ENCODE assay signal across 8 cellular contexts in genomic region chrX:16870095-16870860, GRCh38. TPM values are rescaled to one million over a fixed set of nuclear protein-coding genes. Genes with fewer than 3 reads are reported as not detected.
DNase-seq lines count a peak whose midpoint lies in the region; ATAC-seq, FAIRE-seq and TF ChIP-seq lines count a peak whose summit lies in the region.

RBBP7 (minus strand) TSS chrX:16870362; CDS start chrX:16870053, 309 bp downstream.

- peak within 1 kb of the TSS; percentile 93 for H3K4me3 Mint-ChIP-seq in WTC11
- H3K4me3 Mint-ChIP-seq in immature natural killer cell = peak within 1 kb of the TSS; percentile 93 to 99 (median 98)

- intact Hi-C loops in spleen (cut with DNase I; ENCODE audit: low total_unique reads) = no loop called here

- POLR2A ChIA-PET in WTC11 (lab: Charles Lee) = interaction anchor here (1.0 kb wide), 1 partner anchor 62 kb away, joined by 3 read pairs; no protein-coding TSS in a partner anchor

- H3K36me3 Mint-ChIP-seq in WTC11 (peaks cover 16% of the 10 kb centered on the region), immature natural killer cell (peaks cover 0 to 6% (median 0%) of the 10 kb centered on the region in 3 donors)

- DNase-seq in ACHN (peak; percentile 80), NCI-H2227 treated with DMSO at 0.1 percent for 48 hours (lab: John Stamatoyannopoulos, UW) (peak; percentile 95), WTC11 (ENCODE audit: low spot score) (peak; percentile 85), bronchial epithelial cell (ENCODE audit: low read depth) (peak; percentile 63), immature natural killer cell (peak; percentile 97 to 98 (median 98)), spleen (peak; percentile 98)

- peak within 1 kb of the TSS; percentile 67 for H3K4me3 ChIP-seq in bronchial epithelial cell (ENCODE audit: low read depth, low read length)
- peak within 1 kb of the TSS; percentile 57 to 91 (median 67) for H3K4me3 ChIP-seq in spleen

- H3K27ac Mint-ChIP-seq in WTC11 = peak within 1 kb of the TSS; percentile 98
- peak within 1 kb of the TSS; percentile 93 to 98 (median 98) for H3K27ac Mint-ChIP-seq in immature natural killer cell

- no peaks in the 10 kb centered on the region for H3K9me3 ChIP-seq in spleen

- 0 to 3% (median 2%) methylated on average over 11 to 84 of the region's 84 CpGs for WGBS in spleen, 5 donors

- peak; percentile 83 for ATAC-seq in GM18873 (IDR thresholded peaks at IDR 0.05; ENCODE audit: low FRiP score, unreplicated experiment)
- peak; percentile 69 for ATAC-seq in HG03139 (IDR thresholded peaks at IDR 0.05; ENCODE audit: unreplicated experiment)
- peak; percentile 84 for ATAC-seq in WTC11

- in situ Hi-C loops in ACHN (cut with HindIII; ENCODE audit: low pct_ligation_motif_present, low pct_unique_long_range_greater_than_20kb, low sequenced_read_pairs) = no loop called here

- no peaks in the 10 kb centered on the region for H3K36me3 ChIP-seq in bronchial epithelial cell (ENCODE audit: control insufficient read depth, insufficient read depth, low read length)
- H3K36me3 ChIP-seq in spleen = peaks cover 0 to 4% (median 0%) of the 10 kb centered on the region in 6 donors

- H3K9me3 Mint-ChIP-seq in WTC11 (no peaks in the 10 kb centered on the region), immature natural killer cell (peaks cover 0 to 2% (median 0%) of the 10 kb centered on the region in 6 donors)

- CTCF ChIA-PET in WTC11 (lab: Charles Lee) = interaction anchor here (1.2 to 2.4 kb wide), 2 partner anchors 12 to 176 kb away, joined by 5 to 15 read pairs; no protein-coding TSS in a partner anchor

- H3K4me1 ChIP-seq in spleen = peaks cover 0 to 50% (median 31%) of the 10 kb centered on the region in 6 donors

- H3K27ac ChIP-seq in spleen = peak within 1 kb of the TSS; percentile 78 to 95 (median 92)

- H3K27me3 Mint-ChIP-seq in WTC11 (ENCODE audit: low read depth) (no peaks in the 10 kb centered on the region), immature natural killer cell (ENCODE audit: low read depth in 3 of 3) (peaks cover 11 to 31% (median 12%) of the 10 kb centered on the region in 3 donors)

- H3K27me3 ChIP-seq in bronchial epithelial cell (ENCODE audit: control insufficient read depth, insufficient read depth, low read length) = no peaks in the 10 kb centered on the region
- peaks cover 0 to 29% (median 0%) of the 10 kb centered on the region in 7 donors for H3K27me3 ChIP-seq in spleen (replicated peaks in 1 of 7)

- no peak for FAIRE-seq in bronchial epithelial cell (lab: Jason Lieb, UNC)

- TF ChIP-seq CTCF in WTC11 (IDR thresholded peaks at IDR 0.05) (no peak), bronchial epithelial cell (IDR thresholded peaks at IDR 0.05; ENCODE audit: insufficient read depth, low read length, severe bottlenecking) (no peak), spleen (IDR thresholded peaks at IDR 0.05 in 8 of 11, conservative IDR thresholded peaks at IDR 0.05 in 3 of 11) (peak in 2 of 11 experiments; percentile 23 to 38)

- H3K4me1 Mint-ChIP-seq in WTC11 (peaks cover 28% of the 10 kb centered on the region), immature natural killer cell (peaks cover 49 to 56% of the 10 kb centered on the region in 2 donors)

- TF ChIP-seq POLR2A in spleen (IDR thresholded peaks at IDR 0.05) = peak in 2 of 3 donors; percentile 33 to 55

TF ChIP-seq in WTC11, 78 proteins besides CTCF, POLR2A, EP300 and RAD21:
- 0 out of 2 replicates have a peak, but pooled peaks have one; percentile 27 for TF ChIP-seq MYBL2 (CRISPR knock-in tag; IDR thresholded peaks at IDR 0.05)
- peak; percentile 66; the same call in 1 of the 2 replicates for TF ChIP-seq SP1 (CRISPR knock-in tag; conservative IDR thresholded peaks at IDR 0.05)
- TF ChIP-seq PRRX2 (CRISPR knock-in tag; IDR thresholded peaks at IDR 0.05) = no peak
TF ChIP-seq in WTC11: peak in this region for 2.

RNA-seq across cellular contexts. Expression of gene RBBP7, which starts in this region (rescaled TPM):
- total RNA-seq in WTC11 (2021) = 113 to 120 TPM (median 118 TPM) in 3 replicates
- total RNA-seq in bronchial epithelial cell = 77.4 and 112 TPM in 2 replicates
- polyA plus RNA-seq in immature natural killer cell = 100 to 1,000 TPM; 166 to 243 (median 199) TPM
- total RNA-seq in spleen = 10 to 100 TPM; 68.5 to 80.3 (median 74.5) TPM
- polyA plus RNA-seq in spleen = 100 to 1,000 TPM; 119 to 132 (median 131) TPM

Comparison
In these comparisons a context has a peak if more than half of its experiments do, and no peak if none do; other contexts are left out.
1. Peak in every context shown above with its lines: DNase-seq, ATAC-seq, H3K4me3 ChIP-seq and H3K27ac ChIP-seq.